12 cellular contexts compared by ENCODE assay signal in the genomic region with DNA sequence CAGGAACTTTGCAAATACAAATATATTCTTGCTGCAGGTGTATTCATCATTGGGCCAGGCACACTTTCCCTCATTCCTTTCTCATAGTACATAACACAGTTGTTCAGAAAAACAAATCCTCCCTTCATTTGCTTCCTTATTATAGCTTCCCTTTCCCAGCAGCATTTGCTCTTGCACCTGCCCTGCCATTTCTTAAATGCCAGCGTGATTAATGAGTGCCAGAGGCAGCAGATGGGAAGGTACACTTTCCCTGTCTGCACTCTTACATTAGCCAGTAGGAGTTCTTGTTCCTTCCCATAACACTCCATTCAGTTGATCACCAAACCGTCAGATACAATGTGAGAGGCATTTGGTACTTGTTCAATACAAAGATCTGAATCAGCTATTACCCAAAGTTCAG.
"Had no signal": no experiment of that assay in that cellular context is flagged by ENCODE, and none has a peak within 500 bp of the region (broad histone marks: within the 10 kb centered on the region; RNA-seq: fewer than 3 reads in every experiment).

No MANE protein-coding gene starts in this region.

- H3K4me1 Mint-ChIP-seq: central memory CD8-positive, alpha-beta T cell; neural crest cell had no signal

- H3K27ac Mint-ChIP-seq: activated naive CD4-positive, alpha-beta T cell treated with anti-CD3 and anti-CD28 coated beads for 36 hours; stimulated activated naive CD8-positive, alpha-beta T cell treated with anti-CD3 and anti-CD28 coated beads, Interleukin-15, Interleukin-2, amounts not matched to agents 100 ng/mL and 50 ng/mL, for 24 hours had no signal

- H3K9me3 Mint-ChIP-seq: activated naive CD4-positive, alpha-beta T cell treated with anti-CD3 and anti-CD28 coated beads for 36 hours; activated T-cell treated with anti-CD3 and anti-CD28 coated beads, Interleukin-2, amount 50 U/mL, for 4 hours; central memory CD8-positive, alpha-beta T cell; neural crest cell; stimulated activated naive CD8-positive, alpha-beta T cell treated with anti-CD3 and anti-CD28 coated beads, Interleukin-15, Interleukin-2, amounts not matched to agents 100 ng/mL and 50 ng/mL, for 24 hours had no signal

- ATAC-seq: activated T-cell treated with anti-CD3 and anti-CD28 coated beads, Interleukin-2, amount 50 U/mL, for 4 hours; heart left ventricle; left lung had no signal

- H3K4me3 Mint-ChIP-seq: activated naive CD4-positive, alpha-beta T cell treated with anti-CD3 and anti-CD28 coated beads for 36 hours; activated T-cell treated with anti-CD3 and anti-CD28 coated beads, Interleukin-2, amount 50 U/mL, for 4 hours; central memory CD8-positive, alpha-beta T cell; neural crest cell; stimulated activated naive CD8-positive, alpha-beta T cell treated with anti-CD3 and anti-CD28 coated beads, Interleukin-15, Interleukin-2, amounts not matched to agents 100 ng/mL and 50 ng/mL, for 24 hours had no signal

- DNase-seq: activated CD4-positive, alpha-beta T cell treated with anti-CD3 and anti-CD28 coated beads, Interleukin-2, amount 50 U/mL, for 1 hour; activated CD4-positive, CD25-positive, alpha-beta regulatory T cell treated with anti-CD3 and anti-CD28 coated beads, Interleukin-2, amount 50 U/mL, for 72 hours; activated CD8-positive, alpha-beta memory T cell treated with anti-CD3 and anti-CD28 coated beads, Interleukin-2, amount 50 U/mL, for 4 hours; activated naive CD4-positive, alpha-beta T cell treated with anti-CD3 and anti-CD28 coated beads for 36 hours; activated T-cell treated with anti-CD3 and anti-CD28 coated beads, Interleukin-2, amount 50 U/mL, for 4 hours; brain microvascular endothelial cell; effector CD4-positive, alpha-beta T cell; heart left ventricle; left lung had no signal
